ENCODE assay signal across 17 cellular contexts in the genomic region with DNA sequence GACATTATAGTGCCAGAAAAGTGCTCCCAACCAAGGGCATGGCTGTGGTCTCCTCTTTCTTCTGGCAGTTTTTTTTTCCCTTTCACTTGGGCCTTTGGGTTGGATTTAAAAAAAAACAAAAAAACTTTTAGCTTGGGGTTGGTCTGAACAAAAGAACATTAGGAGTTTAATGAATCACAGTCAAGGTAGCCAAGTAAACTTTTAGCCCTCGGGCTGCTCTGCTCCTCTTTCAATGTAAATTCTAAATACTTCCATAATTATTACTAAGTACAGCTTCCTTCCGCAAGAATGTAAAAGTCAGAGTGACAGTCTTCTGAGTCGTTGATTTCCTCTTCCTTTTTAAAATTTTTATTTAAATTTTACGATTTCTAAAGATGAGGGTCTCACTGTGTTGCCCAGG.
"Had no signal": no experiment of that assay in that cellular context is flagged by ENCODE, and none has a peak within 500 bp of the region (broad histone marks: within the 10 kb centered on the region; RNA-seq: fewer than 3 reads in every experiment).

No MANE protein-coding gene starts in this region.

- H3K4me1 Mint-ChIP-seq: nephron had no signal

- H3K36me3 ChIP-seq: cardiac muscle cell had no signal

- H3K9me3 ChIP-seq: esophagus squamous epithelium had no signal

- ATAC-seq: activated T-helper 17 cell treated with anti-CD3 and anti-CD28 coated beads, Interleukin-2, amount 50 U/mL, for 72 hours; left ventricle myocardium superior; right cardiac atrium had no signal

- DNase-seq: activated CD4-positive, alpha-beta T cell treated with anti-CD3 and anti-CD28 coated beads for 1 hour; activated CD4-positive, alpha-beta T cell treated with anti-CD3 and anti-CD28 coated beads, Interleukin-2, amount 50 U/mL, for 4 hours; activated naive CD4-positive, alpha-beta T cell treated with Interleukin-2 at 50 U/mL for 16 hours; aorta; esophagus squamous epithelium; glutamatergic neuron; hypothalamus; left ventricle myocardium superior; nucleus accumbens; right cardiac atrium; stimulated activated CD4-positive, alpha-beta T cell treated with anti-CD3 and anti-CD28 coated beads, Interleukin-4, amount 100 ng/mL, for 24 hours; stimulated activated naive CD4-positive, alpha-beta T cell had no signal

- H3K27ac ChIP-seq: cardiac muscle cell, esophagus squamous epithelium, skin epidermis had no signal

- H3K27ac Mint-ChIP-seq: activated T-helper 17 cell treated with anti-CD3 and anti-CD28 coated beads, Interleukin-2, amount 50 U/mL, for 72 hours; nephron; type B pancreatic cell had no signal

- H3K4me1 ChIP-seq: esophagus squamous epithelium had no signal

- H3K27me3 ChIP-seq: cardiac muscle cell, esophagus squamous epithelium had no signal

- H3K4me3 ChIP-seq: cardiac muscle cell, esophagus squamous epithelium, skin epidermis had no signal

- H3K9me3 Mint-ChIP-seq: activated T-helper 17 cell treated with anti-CD3 and anti-CD28 coated beads, Interleukin-2, amount 50 U/mL, for 72 hours; nephron; type B pancreatic cell had no signal

- H3K4me3 Mint-ChIP-seq: activated T-helper 17 cell treated with anti-CD3 and anti-CD28 coated beads, Interleukin-2, amount 50 U/mL, for 72 hours; nephron; type B pancreatic cell had no signal

- H3K27me3 Mint-ChIP-seq: activated T-helper 17 cell treated with anti-CD3 and anti-CD28 coated beads, Interleukin-2, amount 50 U/mL, for 72 hours; type B pancreatic cell had no signal
